ENCODE assay signal across 9 cellular contexts in genomic region chr11:22521226-22521625, GRCh38.
DNase-seq lines count a peak whose midpoint lies in the region; ATAC-seq, FAIRE-seq and TF ChIP-seq lines count a peak whose summit lies in the region.
"Had no signal": no experiment of that assay in that cellular context is flagged by ENCODE, and none has a peak within 500 bp of the region (broad histone marks: within the 10 kb centered on the region; RNA-seq: fewer than 3 reads in every experiment).

No MANE protein-coding gene starts in this region.

- no peak overlapping the region for H3K27ac ChIP-seq in small intestine (ENCODE audit: low read depth in 1 of 2, low read length in 1 of 2)

- no peaks in the 10 kb centered on the region for H3K36me3 Mint-ChIP-seq in activated CD8-positive, alpha-beta T cell treated with anti-CD3 and anti-CD28 coated beads for 36 hours (ENCODE audit: low read depth)
- H3K36me3 Mint-ChIP-seq in activated CD8-positive, alpha-beta T cell treated with anti-CD3 and anti-CD28 coated beads, Interleukin-2, amount 10 ng/mL, durations not matched to agents 7 days and 5 days (ENCODE audit: low read depth): no peaks in the 10 kb centered on the region

- CTCF ChIA-PET in activated CD8-positive, alpha-beta T cell treated with anti-CD3 and anti-CD28 coated beads for 36 hours (lab: Charles Lee): no interaction called here
- CTCF ChIA-PET in activated CD8-positive, alpha-beta T cell treated with anti-CD3 and anti-CD28 coated beads, Interleukin-2, amount 10 ng/mL, durations not matched to agents 7 days and 5 days (lab: Charles Lee): no interaction called here

- H3K36me3 ChIP-seq in small intestine (ENCODE audit: control insufficient read depth in 2 of 2, insufficient read depth in 2 of 2, low read length in 2 of 2): no peaks in the 10 kb centered on the region

- no peaks in the 10 kb centered on the region for H3K27me3 ChIP-seq in small intestine (ENCODE audit: control insufficient read depth in 2 of 2, insufficient read depth in 2 of 2, low read length in 2 of 2)

- no peaks in the 10 kb centered on the region for H3K4me1 Mint-ChIP-seq in activated CD8-positive, alpha-beta T cell treated with anti-CD3 and anti-CD28 coated beads for 36 hours (ENCODE audit: low read depth)
- H3K4me1 Mint-ChIP-seq in activated CD8-positive, alpha-beta T cell treated with anti-CD3 and anti-CD28 coated beads, Interleukin-2, amount 10 ng/mL, durations not matched to agents 7 days and 5 days (ENCODE audit: low read depth): no peaks in the 10 kb centered on the region

- intact Hi-C loops in activated CD8-positive, alpha-beta T cell treated with anti-CD3 and anti-CD28 coated beads for 36 hours (cut with micrococcal nuclease): no loop called here

- peak; percentile 51 for ATAC-seq in activated CD8-positive, alpha-beta T cell treated with anti-CD3 and anti-CD28 coated beads for 36 hours
- no peak for ATAC-seq in activated CD8-positive, alpha-beta T cell treated with anti-CD3 and anti-CD28 coated beads, Interleukin-2, amount 10 ng/mL, durations not matched to agents 7 days and 5 days
- peak; percentile 54 for ATAC-seq in HG03280 (IDR thresholded peaks at IDR 0.05; ENCODE audit: unreplicated experiment)

- H3K4me3 ChIP-seq in small intestine (ENCODE audit: low read depth in 1 of 2, low read length in 2 of 2): no peak overlapping the region

- no peak overlapping the region for H3K4me3 Mint-ChIP-seq in activated CD8-positive, alpha-beta T cell treated with anti-CD3 and anti-CD28 coated beads for 36 hours
- no peak overlapping the region for H3K4me3 Mint-ChIP-seq in activated CD8-positive, alpha-beta T cell treated with anti-CD3 and anti-CD28 coated beads, Interleukin-2, amount 10 ng/mL, durations not matched to agents 7 days and 5 days

- no peaks in the 10 kb centered on the region for H3K9me3 ChIP-seq in small intestine (ENCODE audit: control insufficient read depth, low read depth)

- TF ChIP-seq CTCF in activated CD8-positive, alpha-beta T cell treated with anti-CD3 and anti-CD28 coated beads for 36 hours (IDR thresholded peaks at IDR 0.05): no peak

- no peak overlapping the region for H3K27ac Mint-ChIP-seq in activated CD8-positive, alpha-beta T cell treated with anti-CD3 and anti-CD28 coated beads for 36 hours
- H3K27ac Mint-ChIP-seq in activated CD8-positive, alpha-beta T cell treated with anti-CD3 and anti-CD28 coated beads, Interleukin-2, amount 10 ng/mL, durations not matched to agents 7 days and 5 days: no peak overlapping the region

- no peaks in the 10 kb centered on the region for H3K9me3 Mint-ChIP-seq in activated CD8-positive, alpha-beta T cell treated with anti-CD3 and anti-CD28 coated beads for 36 hours
- H3K9me3 Mint-ChIP-seq in activated CD8-positive, alpha-beta T cell treated with anti-CD3 and anti-CD28 coated beads, Interleukin-2, amount 10 ng/mL, durations not matched to agents 7 days and 5 days (ENCODE audit: insufficient read depth): no peaks in the 10 kb centered on the region

- H3K4me1 ChIP-seq in small intestine (ENCODE audit: control insufficient read depth in 2 of 2, insufficient read depth in 1 of 2, low read depth in 1 of 2, low read length in 1 of 2): no peaks in the 10 kb centered on the region

- FAIRE-seq in small intestine (lab: Jason Lieb, UNC): no peak
- FAIRE-seq: endometrium had no signal

- POLR2A ChIA-PET in activated CD8-positive, alpha-beta T cell treated with anti-CD3 and anti-CD28 coated beads for 36 hours (lab: Charles Lee): no interaction called here
- POLR2A ChIA-PET in activated CD8-positive, alpha-beta T cell treated with anti-CD3 and anti-CD28 coated beads, Interleukin-2, amount 10 ng/mL, durations not matched to agents 7 days and 5 days (lab: Charles Lee): no interaction called here

- no peaks in the 10 kb centered on the region for H3K27me3 Mint-ChIP-seq in activated CD8-positive, alpha-beta T cell treated with anti-CD3 and anti-CD28 coated beads for 36 hours
- no peaks in the 10 kb centered on the region for H3K27me3 Mint-ChIP-seq in activated CD8-positive, alpha-beta T cell treated with anti-CD3 and anti-CD28 coated beads, Interleukin-2, amount 10 ng/mL, durations not matched to agents 7 days and 5 days (ENCODE audit: low read depth)

- WGBS in small intestine, 3 donors: 33 to 45% (median 38%) methylated on average over 2 of the region's 2 CpGs

- DNase-seq in activated CD8-positive, alpha-beta T cell treated with anti-CD3 and anti-CD28 coated beads for 36 hours: no peak
- no peak for DNase-seq in activated CD8-positive, alpha-beta T cell treated with anti-CD3 and anti-CD28 coated beads, Interleukin-2, amount 10 ng/mL, durations not matched to agents 7 days and 5 days
- DNase-seq in amniotic epithelial cell (ENCODE audit: low read depth): peak; percentile 36
- DNase-seq in small intestine: peak; percentile 15
- no peak for DNase-seq in stimulated activated naive CD4-positive, alpha-beta T cell (lab: John Stamatoyannopoulos, UW)
- DNase-seq in NCI-H748 (lab: John Stamatoyannopoulos, UW; ENCODE audit: unreplicated experiment): no peak
- no peak for DNase-seq in NCI-H526 treated with DMSO at 0.1 percent for 48 hours (lab: John Stamatoyannopoulos, UW)

Comparison
In these comparisons a context has a peak if more than half of its experiments do, and no peak if none do; other contexts are left out.
1. DNase-seq: peak in amniotic epithelial cell (single experiment) and small intestine (single experiment); none in activated CD8-positive, alpha-beta T cell treated with anti-CD3 and anti-CD28 coated beads for 36 hours (single experiment), activated CD8-positive, alpha-beta T cell treated with anti-CD3 and anti-CD28 coated beads, Interleukin-2, amount 10 ng/mL, durations not matched to agents 7 days and 5 days (single experiment), stimulated activated naive CD4-positive, alpha-beta T cell (0 of 6), NCI-H748 (single experiment) and NCI-H526 treated with DMSO at 0.1 percent for 48 hours (single experiment).